15 cellular contexts compared by ENCODE assay signal in genomic region chr9:18366184-18366583, GRCh38.
DNase-seq lines count a peak whose midpoint lies in the region; ATAC-seq and TF ChIP-seq lines count a peak whose summit lies in the region.
"Had no signal": no experiment of that assay in that cellular context is flagged by ENCODE, and none has a peak within 500 bp of the region (broad histone marks: within the 10 kb centered on the region; RNA-seq: fewer than 3 reads in every experiment).

No MANE protein-coding gene starts in this region.

- TF ChIP-seq CTCF in GM10266 (IDR thresholded peaks at IDR 0.05; ENCODE audit: control insufficient read depth, insufficient read depth, low read depth, missing control alignments): no peak
- no peak for TF ChIP-seq CTCF in GM20000 (IDR thresholded peaks at IDR 0.05; ENCODE audit: extremely low read depth, missing control alignments)

- peak; percentile 81 for ATAC-seq in HG03103 (IDR thresholded peaks at IDR 0.05; ENCODE audit: low read depth, unreplicated experiment)
- no peak for ATAC-seq in GM21390 (IDR thresholded peaks at IDR 0.05; ENCODE audit: unreplicated experiment)

- DNase-seq in GM10266 (ENCODE audit: extremely low spot score) (peak; percentile 15), GM20000 (ENCODE audit: low spot score) (peak; percentile 24), NOMO-1 treated with DMSO at 0.1 percent for 48 hours (lab: John Stamatoyannopoulos, UW; ENCODE audit: unreplicated experiment) (peak; percentile 77), putamen (ENCODE audit: low spot score) (no peak), NCI-H1694 treated with DMSO at 0.1 percent for 48 hours (lab: John Stamatoyannopoulos, UW) (no peak)
- DNase-seq in stimulated activated CD8-positive, alpha-beta memory T cell treated with anti-CD3 and anti-CD28 coated beads, Interleukin-4, amount 100 ng/mL, for 48 hours: no peak
- DNase-seq: activated CD4-positive, alpha-beta T cell treated with anti-CD3 and anti-CD28 coated beads for 1 hour; activated CD8-positive, alpha-beta memory T cell treated with anti-CD3 and anti-CD28 coated beads, Interleukin-2, amount 50 U/mL, for 48 hours; COR-L47; islet precursor cell; mesenchymal stem cell; NCI-H1105 treated with DMSO at 0.1 percent for 48 hours; Right ventricle myocardium superior had no signal

Comparison
In these comparisons a context has a peak if more than half of its experiments do, and no peak if none do; other contexts are left out.
1. DNase-seq: peak in GM10266 (single experiment), GM20000 (single experiment) and NOMO-1 treated with DMSO at 0.1 percent for 48 hours (single experiment); none in stimulated activated CD8-positive, alpha-beta memory T cell treated with anti-CD3 and anti-CD28 coated beads, Interleukin-4, amount 100 ng/mL, for 48 hours (single experiment), putamen (single experiment) and NCI-H1694 treated with DMSO at 0.1 percent for 48 hours (single experiment).